In genomic region chr5:151426347-151426746, GRCh38 we compare ENCODE assay signal across 7 cellular contexts. TPM values are rescaled to one million over a fixed set of nuclear protein-coding genes. Genes with fewer than 3 reads are reported as not detected.
DNase-seq lines count a peak whose midpoint lies in the region; ATAC-seq, FAIRE-seq and TF ChIP-seq lines count a peak whose summit lies in the region.
"Not testable (repeated sequence)": the region's sequence is repeated elsewhere in the genome, so short reads cannot be mapped to it uniquely, and the experiment has no call there.

No MANE protein-coding gene starts in this region.

- not testable (repeated sequence) for TF ChIP-seq RAD21 in HepG2 (CRISPR knock-in tag; IDR thresholded peaks at IDR 0.05)

- H3K4me3 ChIP-seq in GM23338; endodermal cell (ENCODE audit: low read length); HepG2 (replicated peaks in 1 of 3; ENCODE audit: insufficient read depth in 1 of 3, low read depth in 2 of 3, low read length in 3 of 3); neural progenitor cell: not testable (repeated sequence)

- not testable (repeated sequence) for H3K9me3 Mint-ChIP-seq in GM23338, endodermal cell, neural progenitor cell

- H3K4me1 Mint-ChIP-seq in GM23338: peaks cover 24% of the 10 kb centered on the region
- peaks cover 26% of the 10 kb centered on the region for H3K4me1 Mint-ChIP-seq in endodermal cell
- not testable (repeated sequence) for H3K4me1 Mint-ChIP-seq in neural progenitor cell

- H3K9me2 ChIP-seq in GM23338 (ENCODE audit: insufficient read depth): not testable (repeated sequence)

- 83 to 100% methylated on average over 2 to 6 of the region's 6 CpGs for WGBS in endodermal cell (ENCODE audit: insufficient coverage in 1 of 2, insufficient read length in 1 of 2), 2 experiments
- 1% methylated on average over 6 of the region's 6 CpGs for WGBS in HepG2 (ENCODE audit: low lambda C conversion rate)

- H3F3A ChIP-seq in GM23338 (replicated peaks; ENCODE audit: low read depth); neural progenitor cell (ENCODE audit: low read depth): not testable (repeated sequence)

- not testable (repeated sequence) for BruUV-seq in HepG2 (replicated peaks; lab: Mats Ljungman, UMichigan)

- POLR2A ChIA-PET in HepG2 (lab: Yijun Ruan, JAX): not testable (repeated sequence)

- H3K36me3 ChIP-seq in GM23338 (ENCODE audit: insufficient read depth); endodermal cell (ENCODE audit: control insufficient read depth, insufficient read depth, low read length); HepG2 (replicated peaks in 1 of 2; ENCODE audit: control insufficient read depth in 1 of 2, insufficient read depth in 2 of 2, low read length in 2 of 2); neural progenitor cell: not testable (repeated sequence)

- CTCF ChIA-PET in HepG2 (lab: Yijun Ruan, JAX; ENCODE audit: low intra/inter-chr PET ratio, low total read pairs): not testable (repeated sequence)

- H3K4me1 ChIP-seq in GM23338 (ENCODE audit: insufficient read depth); endodermal cell (ENCODE audit: control insufficient read depth, insufficient read depth, low read length); neural progenitor cell: not testable (repeated sequence)
- H3K4me1 ChIP-seq in HepG2 (ENCODE audit: insufficient read depth, low read length): peaks cover 26% of the 10 kb centered on the region; the same call in 1 of the 2 replicates

- H3K27me3 Mint-ChIP-seq in GM23338 (ENCODE audit: insufficient read depth, low read depth, poor library complexity); endodermal cell (ENCODE audit: insufficient read depth); neural progenitor cell (ENCODE audit: insufficient read depth, low read depth): not testable (repeated sequence)

- not testable (repeated sequence) for H3K27ac ChIP-seq in GM23338 (ENCODE audit: low read depth); endodermal cell (ENCODE audit: low read depth, low read length); HepG2 (ENCODE audit: extremely low read length, insufficient read depth, low read length); neural progenitor cell
- H3K27ac ChIP-seq in VCaP: peak overlapping the region; percentile 74

- intact Hi-C loops in HepG2 (cut with micrococcal nuclease; ENCODE audit: unreplicated experiment): not testable (repeated sequence)

- H3K9ac ChIP-seq in endodermal cell (ENCODE audit: extremely low read depth, low read length, poor library complexity, severe bottlenecking); HepG2 (ENCODE audit: insufficient read depth, low read depth, low read length); neural progenitor cell: not testable (repeated sequence)

- not testable (repeated sequence) for TF ChIP-seq POLR2A in HepG2 (IDR thresholded peaks at IDR 0.05; ENCODE audit: insufficient read depth in 1 of 2, low read depth in 2 of 2, low read length in 2 of 2)

- H3K9me3 ChIP-seq in endodermal cell (ENCODE audit: control insufficient read depth, low read length); HepG2 (ENCODE audit: low read length); neural progenitor cell (ENCODE audit: low read depth): not testable (repeated sequence)

- not testable (repeated sequence) for TF ChIP-seq EP300 in HepG2 (IDR thresholded peaks at IDR 0.05; ENCODE audit: low read depth in 2 of 2, low read length in 2 of 2); HepG2 (CRISPR knock-in tag; IDR thresholded peaks at IDR 0.05; ENCODE audit: borderline replicate concordance)

- H3K27me3 ChIP-seq in GM23338 (ENCODE audit: insufficient read depth); endodermal cell (ENCODE audit: control insufficient read depth, insufficient read depth, low read length, poor library complexity, severe bottlenecking); HepG2 (ENCODE audit: control insufficient read depth in 1 of 2, insufficient read depth in 2 of 2, low read length in 2 of 2); neural progenitor cell: not testable (repeated sequence)

- H2AFZ ChIP-seq in GM23338 (0 out of 2 replicates have a peak overlapping the region, but pooled peaks have one; percentile 28), neural progenitor cell (replicated peaks) (peak overlapping the region; percentile 26)
- H2AFZ ChIP-seq in HepG2 (ENCODE audit: low read length): not testable (repeated sequence)

- H3K27ac Mint-ChIP-seq in GM23338, neural progenitor cell: not testable (repeated sequence)
- peak overlapping the region; percentile 54 for H3K27ac Mint-ChIP-seq in endodermal cell

- ATAC-seq in GM23338, HepG2: not testable (repeated sequence)

- in situ Hi-C loops in HepG2 (cut with HindIII; ENCODE audit: extremely low pct_ligation_motif_present, low pct_unique_long_range_greater_than_20kb): loop anchor here (25.0 kb wide), 1 partner anchor 311 kb away; no protein-coding TSS in a partner anchor

- H3K36me3 Mint-ChIP-seq in GM23338 (ENCODE audit: low read depth); endodermal cell (ENCODE audit: low read depth); neural progenitor cell: not testable (repeated sequence)

- H3K79me2 ChIP-seq in GM23338 (replicated peaks; ENCODE audit: insufficient read depth); HepG2 (ENCODE audit: insufficient read depth, low read length); neural progenitor cell (ENCODE audit: low read depth): not testable (repeated sequence)

- TF ChIP-seq CTCF in GM23338 (conservative IDR thresholded peaks at IDR 0.05; ENCODE audit: low read depth in 2 of 2); VCaP (conservative IDR thresholded peaks at IDR 0.05); endodermal cell (conservative IDR thresholded peaks at IDR 0.05); HepG2 (CRISPR knock-in tag; IDR thresholded peaks at IDR 0.05); neural progenitor cell (IDR thresholded peaks at IDR 0.05): not testable (repeated sequence)

- not testable (repeated sequence) for H3K4me3 Mint-ChIP-seq in GM23338, endodermal cell, neural progenitor cell

- not testable (repeated sequence) for DNase-seq in GM23338 (ENCODE audit: low spot score); endodermal cell; HepG2 (ENCODE audit: low spot score); neural progenitor cell (ENCODE audit: low spot score)
- DNase-seq in NCI-H524 (lab: John Stamatoyannopoulos, UW) (peak; percentile 51 to 81), NCI-H82 (lab: John Stamatoyannopoulos, UW) (peak; percentile 70)

- not testable (repeated sequence) for H3K4me2 ChIP-seq in GM23338, neural progenitor cell
- H3K4me2 ChIP-seq in HepG2 (ENCODE audit: low read depth, low read length): peak overlapping the region; percentile 3; the same call in 1 of the 2 replicates

- not testable (repeated sequence) for H4K20me1 ChIP-seq in GM23338 (replicated peaks; ENCODE audit: insufficient read depth); HepG2 (ENCODE audit: insufficient read depth, low read length); neural progenitor cell (ENCODE audit: low read depth)

- not testable (repeated sequence) for FAIRE-seq in HepG2 (lab: Jason Lieb, UNC)

RNA-seq across cellular contexts. Expression of gene SLC36A1, which starts 21.1 kb away (rescaled TPM):
- 8.2 and 10.4 TPM in 2 replicates for total RNA-seq in GM23338 (2014; rRNA removed; shearing (Covaris generic))
- 3.6 and 5.2 TPM in 2 replicates for polyA plus RNA-seq in GM23338 (2016; fragmentation: Nextera tagmentation; extraction: Ambion mirVana)
- total RNA-seq in endodermal cell: 10 to 100 TPM; 15.4 to 33.3 TPM
- 10.9 TPM for polyA plus RNA-seq in endodermal cell (2013, experiment 1 of 2)
- 8.0 TPM for polyA plus RNA-seq in endodermal cell (2013, experiment 2 of 2)
- total RNA-seq in HepG2 (2016; rRNA removed; fragmentation: Illumina TruSeq; extraction: Trizol): 5.5 and 8.0 TPM in 2 replicates
- 2.2 TPM in 2 replicates for total RNA-seq in HepG2 (2016; cell fraction: cytosol; rRNA removed; fragmentation: Illumina TruSeq; extraction: Trizol; ENCODE audit: low read depth)
- total RNA-seq in HepG2 (2016; cell fraction: insoluble cytoplasmic fraction; rRNA removed; fragmentation: Illumina TruSeq; extraction: Trizol): 5.3 and 6.0 TPM in 2 replicates
- 5.7 and 6.6 TPM in 2 replicates for total RNA-seq in HepG2 (2016; cell fraction: membrane; rRNA removed; fragmentation: Illumina TruSeq; extraction: Trizol)
- total RNA-seq in HepG2 (2016; cell fraction: nucleus; rRNA removed; fragmentation: Illumina TruSeq; extraction: Trizol): 9.8 and 12.7 TPM in 2 replicates
- 8.5 and 8.9 TPM in 2 replicates for polyA plus RNA-seq in HepG2 (2011; rRNA removed)
- polyA plus RNA-seq in HepG2 (2011; cell fraction: cytosol; rRNA removed): 4.8 and 5.0 TPM in 2 replicates
- polyA plus RNA-seq in HepG2 (2011; cell fraction: nucleus; rRNA removed): 12.0 and 12.4 TPM in 2 replicates
- 5.1 and 5.5 TPM in 2 replicates for polyA plus RNA-seq in HepG2 (2012)
- 0.78 and 1.0 TPM in 2 replicates for polyA plus RNA-seq in HepG2 (2016; cell fraction: cytosol; fragmentation: Illumina TruSeq; extraction: Trizol; ENCODE audit: low read depth)
- 4.5 and 5.2 TPM in 2 replicates for polyA plus RNA-seq in HepG2 (2016; cell fraction: insoluble cytoplasmic fraction; fragmentation: Illumina TruSeq; extraction: Trizol; ENCODE audit: low read depth)
- polyA plus RNA-seq in HepG2 (2016; cell fraction: membrane; fragmentation: Illumina TruSeq; extraction: Trizol; ENCODE audit: low read depth): 2.0 and 2.2 TPM in 2 replicates
- polyA plus RNA-seq in HepG2 (2016; cell fraction: nucleus; fragmentation: Illumina TruSeq; extraction: Trizol; ENCODE audit: insufficient read depth, low read depth): 11.5 and 12.1 TPM in 2 replicates
- polyA minus RNA-seq in HepG2 (2011; rRNA and poly(A)+ RNA removed; ENCODE audit: low replicate concordance): 24.5 and 41.7 TPM in 2 replicates
- 7.5 and 9.8 TPM in 2 replicates for polyA minus RNA-seq in HepG2 (2011; cell fraction: cytosol; rRNA and poly(A)+ RNA removed)
- polyA minus RNA-seq in HepG2 (2011; cell fraction: nucleus; rRNA and poly(A)+ RNA removed): 14.4 and 14.7 TPM in 2 replicates
- total RNA-seq in neural progenitor cell (ENCODE audit: low replicate concordance): 7.8 and 8.4 TPM in 2 replicates
